Comparison of ENCODE assay signal across 8 cellular contexts in genomic region chr5:108379722-108380530, GRCh38. TPM values are rescaled to one million over a fixed set of nuclear protein-coding genes. Genes with fewer than 3 reads are reported as not detected.
A peak's percentile ranks its signal among the peaks of the same experiment; 100 is the strongest.
DNase-seq lines count a peak whose midpoint lies in the region; ATAC-seq and TF ChIP-seq lines count a peak whose summit lies in the region.

No MANE protein-coding gene starts in this region.

- no peak for DNase-seq in AG04449 (ENCODE audit: low read depth, low spot score)
- peak; percentile 36 for DNase-seq in HT-29 (ENCODE audit: low spot score)
- DNase-seq in adrenal gland = no peak
- DNase-seq in kidney tubule cell (ENCODE audit: low spot score) = peak; percentile 36
- no peak for DNase-seq in thoracic aorta (ENCODE audit: low spot score)
- DNase-seq in SKM-1 treated with dmso at 0.1 percent for 144 hours (lab: John Stamatoyannopoulos, UW; ENCODE audit: unreplicated experiment) = no peak

- CTCF ChIA-PET in AG04449 (lab: Yijun Ruan, JAX) = interaction anchor here (0.6 to 1.3 kb wide), 2 partner anchors 11 to 120 kb away, joined by 3 to 4 read pairs; no protein-coding TSS in a partner anchor

- ATAC-seq in thoracic aorta (ENCODE audit: insufficient number of reproducible peaks, low FRiP score, low read depth) (no peak), HG02588 (IDR thresholded peaks at IDR 0.05; ENCODE audit: unreplicated experiment) (no peak), GM21515 (IDR thresholded peaks at IDR 0.05; ENCODE audit: unreplicated experiment) (no peak)

- H3K27me3 ChIP-seq in adrenal gland (no peaks in the 10 kb centered on the region), thoracic aorta (replicated peaks; ENCODE audit: insufficient read depth) (no peaks in the 10 kb centered on the region)

- H3K4me3 ChIP-seq in AG04449 (ENCODE audit: low read depth, low read length) (peak overlapping the region; percentile 87), adrenal gland (peak overlapping the region; percentile 28 to 99 (median 86)), thoracic aorta (peak overlapping the region; percentile 96)

- POLR2A ChIA-PET in AG04449 (lab: Yijun Ruan, JAX) = no interaction called here

- intact Hi-C loops in adrenal gland (cut with DNase I) = no loop called here

- WGBS in adrenal gland, 4 donors = 6 to 10% (median 9%) methylated on average over 8 of the region's 8 CpGs

- peaks cover 0 to 13% (median 0%) of the 10 kb centered on the region in 3 donors for H3K9me3 ChIP-seq in adrenal gland (replicated peaks in 1 of 3)
- H3K9me3 ChIP-seq in thoracic aorta = peaks cover 11% of the 10 kb centered on the region

- TF ChIP-seq CTCF in AG04449 (IDR thresholded peaks at IDR 0.05; ENCODE audit: insufficient read depth, low read length, missing control alignments) (no peak), adrenal gland (IDR thresholded peaks at IDR 0.05) (no peak), thoracic aorta (IDR thresholded peaks at IDR 0.05) (no peak)

- H3K36me3 ChIP-seq in adrenal gland (replicated peaks in 1 of 2) (no peaks in the 10 kb centered on the region), thoracic aorta (no peaks in the 10 kb centered on the region)

- no peak for TF ChIP-seq POLR2A in adrenal gland (IDR thresholded peaks at IDR 0.05)

- H3K27ac ChIP-seq in adrenal gland = peak overlapping the region in 3 of 5 donors; percentile 99 to 100 (median 99)
- peak overlapping the region; percentile 94 to 99 for H3K27ac ChIP-seq in thoracic aorta

- H3K4me1 ChIP-seq in adrenal gland (replicated peaks in 1 of 2) (peaks cover 11 to 17% of the 10 kb centered on the region in 2 donors), thoracic aorta (ENCODE audit: control insufficient read depth in 1 of 2, low read depth in 2 of 2) (peaks cover 22 to 33% of the 10 kb centered on the region in 2 donors)

RNA-seq across cellular contexts. Expression of gene FBXL17, which starts 2.0 kb away (rescaled TPM):
- 7.5 and 9.5 TPM in 2 replicates for total RNA-seq in HT-29 (2014; rRNA removed; shearing (Covaris generic))
- 10 to 100 TPM; 18.9 to 29.4 (median 22.7) TPM for total RNA-seq in adrenal gland
- 10 to 100 TPM in 1 of 3 donors, 1 to 10 TPM in 2; 4.4 to 18.5 (median 6.8) TPM for polyA plus RNA-seq in adrenal gland
- 10 to 100 TPM; 24.8 to 58.2 TPM for total RNA-seq in thoracic aorta

Comparison
In these comparisons a context has a peak if more than half of its experiments do, and no peak if none do; other contexts are left out.
1. DNase-seq: peak in HT-29 (single experiment) and kidney tubule cell (single experiment); none in AG04449 (single experiment), adrenal gland (0 of 7), thoracic aorta (single experiment) and SKM-1 treated with dmso at 0.1 percent for 144 hours (single experiment).
2. Peak in every context shown above with its lines, with median percentiles within 50 percentile points of each other: H3K4me3 ChIP-seq.